In genomic region chr5:171299228-171299627, GRCh38 we compare ENCODE assay signal across 24 cellular contexts. TPM values are rescaled to one million over a fixed set of nuclear protein-coding genes. Genes with fewer than 3 reads are reported as not detected.
"Had no signal": no experiment of that assay in that cellular context is flagged by ENCODE, and none has a peak within 500 bp of the region (broad histone marks: within the 10 kb centered on the region; RNA-seq: fewer than 3 reads in every experiment).

No MANE protein-coding gene starts in this region.

- DNase-seq: Kasumi-1, MM.1S, NCI-H1092 treated with DMSO at 0.1 percent for 48 hours, NCI-H1436, NCI-H187, NCI-H2029, NCI-H2081 treated with DMSO at 0.1 percent for 48 hours, NCI-H2227 treated with DMSO at 0.1 percent for 48 hours, NCI-H524, NCI-H526 treated with DMSO at 0.1 percent for 48 hours, NCI-H774, PC-3, SHP77, SW 1271 had no signal

- H3K4me3 ChIP-seq: K562 had no signal

- ATAC-seq: K562, Panc1, PC-3 had no signal

- H3K27ac ChIP-seq: HL-60, KMS-11, RWPE1 had no signal

RNA-seq across cellular contexts. Expression of gene TLX3, which starts 9.8 kb away (rescaled TPM):
- total RNA-seq: K562, M059J, NCI-H460, OCI-LY7, PC-3, SK-MEL-5 had no signal
- polyA plus RNA-seq: IgD-negative memory B cell, K562 had no signal
